Comparison of ENCODE assay signal across 8 cellular contexts in the genomic region with DNA sequence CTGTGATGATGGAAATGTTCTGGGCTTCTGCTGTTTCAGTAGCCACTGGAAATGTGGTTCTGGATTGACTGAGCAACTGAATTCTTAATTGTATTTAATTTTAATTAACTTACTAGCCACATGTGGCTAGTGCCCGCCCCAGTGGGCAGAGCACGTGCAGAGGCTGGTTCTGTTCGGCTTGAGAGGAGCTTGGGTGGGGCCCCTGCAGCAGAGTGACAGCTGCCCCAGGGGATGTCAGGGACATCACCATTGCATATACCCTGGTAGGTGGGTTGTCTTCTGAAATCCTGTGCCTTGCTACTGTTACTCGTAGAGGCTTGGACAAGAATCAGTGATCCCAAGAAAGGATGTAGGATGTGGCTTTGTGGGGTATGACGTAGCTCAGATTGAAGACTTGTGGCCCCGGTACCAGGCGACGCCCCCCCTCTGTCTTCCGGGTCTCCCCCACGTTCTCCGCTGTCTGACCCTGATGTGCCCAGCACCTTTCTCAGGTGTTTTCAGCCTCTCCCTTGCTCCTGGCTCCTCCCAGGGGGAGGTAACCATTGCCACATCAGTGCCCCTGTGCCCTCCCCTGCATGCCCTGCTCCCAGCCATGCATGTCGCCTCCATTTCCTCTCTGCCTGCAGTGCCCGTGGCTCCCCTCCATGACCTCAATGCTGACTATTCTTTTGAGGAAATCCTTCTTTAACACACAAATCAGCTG.
A peak's percentile ranks its signal among the peaks of the same experiment; 100 is the strongest.
DNase-seq lines count a peak whose midpoint lies in the region; ATAC-seq and TF ChIP-seq lines count a peak whose summit lies in the region.

No MANE protein-coding gene starts in this region.

- ATAC-seq in GM18868 (IDR thresholded peaks at IDR 0.05; ENCODE audit: unreplicated experiment): peak; percentile 78
- ATAC-seq in HG03571 (IDR thresholded peaks at IDR 0.05; ENCODE audit: unreplicated experiment): peak; percentile 63
- ATAC-seq in WTC11: peak; percentile 85
- peak; percentile 40 for ATAC-seq in naive thymus-derived CD4-positive, alpha-beta T cell

- no peaks in the 10 kb centered on the region for H3K4me1 ChIP-seq in naive thymus-derived CD4-positive, alpha-beta T cell (ENCODE audit: control insufficient read depth in 2 of 2, insufficient read depth in 2 of 2, low read length in 2 of 2)

- H3K4me3 ChIP-seq in naive thymus-derived CD4-positive, alpha-beta T cell (ENCODE audit: low read length): no peak overlapping the region

- no peaks in the 10 kb centered on the region for H3K36me3 ChIP-seq in naive thymus-derived CD4-positive, alpha-beta T cell (ENCODE audit: control insufficient read depth in 2 of 3, insufficient read depth in 3 of 3, low read length in 3 of 3)

- no peak overlapping the region for H3K4me3 Mint-ChIP-seq in WTC11
- peak overlapping the region in 9 of 10 donors; percentile 1 to 72 (median 56) for H3K4me3 Mint-ChIP-seq in naive thymus-derived CD4-positive, alpha-beta T cell

- H3K27me3 ChIP-seq in naive thymus-derived CD4-positive, alpha-beta T cell (ENCODE audit: control insufficient read depth in 2 of 2, insufficient read depth in 2 of 2, low read length in 2 of 2): no peaks in the 10 kb centered on the region

- H3K9me3 Mint-ChIP-seq in WTC11: no peaks in the 10 kb centered on the region
- H3K9me3 Mint-ChIP-seq in naive thymus-derived CD4-positive, alpha-beta T cell: no peaks in the 10 kb centered on the region

- H3K27ac Mint-ChIP-seq in WTC11: peak overlapping the region; percentile 8; the same call in 1 of the 2 replicates
- H3K27ac Mint-ChIP-seq in naive thymus-derived CD4-positive, alpha-beta T cell: no peak overlapping the region

- no peak overlapping the region for H3K27ac ChIP-seq in naive thymus-derived CD4-positive, alpha-beta T cell (ENCODE audit: low read depth, low read length)

- DNase-seq in WTC11 (ENCODE audit: low spot score): no peak
- DNase-seq in naive thymus-derived CD4-positive, alpha-beta T cell: peak in 4 of 9 donors; percentile 3 to 11 (median 9)
- DNase-seq in GF-D8 (lab: John Stamatoyannopoulos, UW): no peak
- no peak for DNase-seq in EL
- DNase-seq in NOMO-1 treated with DMSO at 0.1 percent for 48 hours (lab: John Stamatoyannopoulos, UW; ENCODE audit: unreplicated experiment): no peak
- no peak for DNase-seq in D341Med (ENCODE audit: low spot score)

- TF ChIP-seq CTCF in WTC11 (IDR thresholded peaks at IDR 0.05): no peak

- H3K4me1 Mint-ChIP-seq in WTC11: peaks cover 35% of the 10 kb centered on the region
- peaks cover 0 to 5% (median 3%) of the 10 kb centered on the region in 7 donors for H3K4me1 Mint-ChIP-seq in naive thymus-derived CD4-positive, alpha-beta T cell

- CTCF ChIA-PET in WTC11 (lab: Charles Lee): no interaction called here
- CTCF ChIA-PET in naive thymus-derived CD4-positive, alpha-beta T cell (lab: Charles Lee): no interaction called here

- no peaks in the 10 kb centered on the region for H3K36me3 Mint-ChIP-seq in WTC11
- no peaks in the 10 kb centered on the region for H3K36me3 Mint-ChIP-seq in naive thymus-derived CD4-positive, alpha-beta T cell

- intact Hi-C loops in naive thymus-derived CD4-positive, alpha-beta T cell (cut with micrococcal nuclease): no loop called here

- H3K9me3 ChIP-seq in naive thymus-derived CD4-positive, alpha-beta T cell (ENCODE audit: control insufficient read depth in 2 of 3, low read length in 3 of 3): no peaks in the 10 kb centered on the region

- POLR2A ChIA-PET in WTC11 (lab: Charles Lee): no interaction called here
- POLR2A ChIA-PET in naive thymus-derived CD4-positive, alpha-beta T cell (lab: Charles Lee): no interaction called here

- H3K27me3 Mint-ChIP-seq in WTC11 (ENCODE audit: low read depth): no peaks in the 10 kb centered on the region
- peaks cover 10 to 16% (median 10%) of the 10 kb centered on the region in 5 donors for H3K27me3 Mint-ChIP-seq in naive thymus-derived CD4-positive, alpha-beta T cell

TF ChIP-seq in WTC11, 78 proteins besides CTCF, POLR2A, EP300 and RAD21:
- TF ChIP-seq ZNF396 (CRISPR knock-in tag; IDR thresholded peaks at IDR 0.05; ENCODE audit: borderline replicate concordance) (no peak), MYBL2 (CRISPR knock-in tag; IDR thresholded peaks at IDR 0.05) (no peak)
- TF ChIP-seq, protein P1, sequence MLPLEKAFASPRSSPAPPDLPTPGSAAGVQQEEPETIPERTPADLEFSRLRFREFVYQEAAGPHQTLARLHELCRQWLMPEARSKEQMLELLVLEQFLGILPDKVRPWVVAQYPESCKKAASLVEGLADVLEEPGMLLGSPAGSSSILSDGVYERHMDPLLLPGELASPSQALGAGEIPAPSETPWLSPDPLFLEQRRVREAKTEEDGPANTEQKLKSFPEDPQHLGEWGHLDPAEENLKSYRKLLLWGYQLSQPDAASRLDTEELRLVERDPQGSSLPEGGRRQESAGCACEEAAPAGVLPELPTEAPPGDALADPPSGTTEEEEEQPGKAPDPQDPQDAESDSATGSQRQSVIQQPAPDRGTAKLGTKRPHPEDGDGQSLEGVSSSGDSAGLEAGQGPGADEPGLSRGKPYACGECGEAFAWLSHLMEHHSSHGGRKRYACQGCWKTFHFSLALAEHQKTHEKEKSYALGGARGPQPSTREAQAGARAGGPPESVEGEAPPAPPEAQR (CRISPR knock-in tag; IDR thresholded peaks at IDR 0.05): no peak
